In genomic region chr7:38211486-38211885, GRCh38 we compare ENCODE assay signal across 20 cellular contexts.
"Had no signal": no experiment of that assay in that cellular context is flagged by ENCODE, and none has a peak within 500 bp of the region (broad histone marks: within the 10 kb centered on the region; RNA-seq: fewer than 3 reads in every experiment).

No MANE protein-coding gene starts in this region.

- H3K27me3 Mint-ChIP-seq: activated T-helper 17 cell treated with anti-CD3 and anti-CD28 coated beads, Interleukin-2, amount 50 U/mL, for 72 hours; dendritic cell treated with granulocyte-macrophage colony-stimulating factor and Interleukin-4, amounts not matched to agents 40 ng/mL and 50 ng/mL, for 4 days; naive thymus-derived CD4-positive, alpha-beta T cell; stimulated activated memory B cell treated with anti-CD40 and anti-IgM and Interleukin-4, amounts not matched to agents 10 μg/mL and 1 μg/mL and 100 μg/mL, for 72 hours; T-cell had no signal

- H3K27me3 ChIP-seq: breast epithelium, heart right ventricle, neutrophil, thyroid gland had no signal

- H3K4me3 Mint-ChIP-seq: activated T-helper 17 cell treated with anti-CD3 and anti-CD28 coated beads, Interleukin-2, amount 50 U/mL, for 72 hours; dendritic cell treated with granulocyte-macrophage colony-stimulating factor and Interleukin-4, amounts not matched to agents 40 ng/mL and 50 ng/mL, for 4 days; naive thymus-derived CD4-positive, alpha-beta T cell; stimulated activated memory B cell treated with anti-CD40 and anti-IgM and Interleukin-4, amounts not matched to agents 10 μg/mL and 1 μg/mL and 100 μg/mL, for 72 hours; T-cell had no signal

- H3K4me1 Mint-ChIP-seq: stimulated activated memory B cell treated with anti-CD40 and anti-IgM and Interleukin-4, amounts not matched to agents 10 μg/mL and 1 μg/mL and 100 μg/mL, for 72 hours had no signal

- H3K9me3 Mint-ChIP-seq: activated T-helper 17 cell treated with anti-CD3 and anti-CD28 coated beads, Interleukin-2, amount 50 U/mL, for 72 hours; dendritic cell treated with granulocyte-macrophage colony-stimulating factor and Interleukin-4, amounts not matched to agents 40 ng/mL and 50 ng/mL, for 4 days; naive thymus-derived CD4-positive, alpha-beta T cell; stimulated activated memory B cell treated with anti-CD40 and anti-IgM and Interleukin-4, amounts not matched to agents 10 μg/mL and 1 μg/mL and 100 μg/mL, for 72 hours; T-cell had no signal

- H3K9me3 ChIP-seq: breast epithelium, heart right ventricle, mucosa of descending colon, neutrophil, thyroid gland had no signal

- H3K4me3 ChIP-seq: breast epithelium, heart right ventricle, mucosa of descending colon, thyroid gland had no signal

- ATAC-seq: activated T-helper 17 cell treated with anti-CD3 and anti-CD28 coated beads, Interleukin-2, amount 50 U/mL, for 72 hours; esophagus mucosa; mucosa of descending colon; naive thymus-derived CD4-positive, alpha-beta T cell; stimulated activated memory B cell treated with anti-CD40 and anti-IgM and Interleukin-4, amounts not matched to agents 10 μg/mL and 1 μg/mL and 100 μg/mL, for 72 hours; T-cell had no signal

- H3K4me1 ChIP-seq: breast epithelium, parathyroid adenoma had no signal

- DNase-seq: activated CD4-positive, alpha-beta T cell treated with anti-CD3 and anti-CD28 coated beads, Interleukin-2, amount 50 U/mL, for 4 hours; activated CD4-positive, CD25-positive, alpha-beta regulatory T cell treated with anti-CD3 and anti-CD28 coated beads, Interleukin-2, amount 50 U/mL, for 72 hours; activated naive CD4-positive, alpha-beta T cell treated with Interleukin-2 at 50 U/mL for 16 hours; activated T-cell treated with anti-CD3 and anti-CD28 coated beads for 4 hours; aorta; heart right ventricle; left cardiac atrium; mucosa of descending colon; naive thymus-derived CD4-positive, alpha-beta T cell; retina; T-cell; T1000 had no signal

- H3K36me3 ChIP-seq: breast epithelium had no signal

- H3K27ac Mint-ChIP-seq: activated T-helper 17 cell treated with anti-CD3 and anti-CD28 coated beads, Interleukin-2, amount 50 U/mL, for 72 hours; dendritic cell treated with granulocyte-macrophage colony-stimulating factor and Interleukin-4, amounts not matched to agents 40 ng/mL and 50 ng/mL, for 4 days; stimulated activated memory B cell treated with anti-CD40 and anti-IgM and Interleukin-4, amounts not matched to agents 10 μg/mL and 1 μg/mL and 100 μg/mL, for 72 hours had no signal

- H3K27ac ChIP-seq: breast epithelium, neutrophil, parathyroid adenoma had no signal
